Comparison of ENCODE assay signal across 8 cellular contexts in the genomic region with DNA sequence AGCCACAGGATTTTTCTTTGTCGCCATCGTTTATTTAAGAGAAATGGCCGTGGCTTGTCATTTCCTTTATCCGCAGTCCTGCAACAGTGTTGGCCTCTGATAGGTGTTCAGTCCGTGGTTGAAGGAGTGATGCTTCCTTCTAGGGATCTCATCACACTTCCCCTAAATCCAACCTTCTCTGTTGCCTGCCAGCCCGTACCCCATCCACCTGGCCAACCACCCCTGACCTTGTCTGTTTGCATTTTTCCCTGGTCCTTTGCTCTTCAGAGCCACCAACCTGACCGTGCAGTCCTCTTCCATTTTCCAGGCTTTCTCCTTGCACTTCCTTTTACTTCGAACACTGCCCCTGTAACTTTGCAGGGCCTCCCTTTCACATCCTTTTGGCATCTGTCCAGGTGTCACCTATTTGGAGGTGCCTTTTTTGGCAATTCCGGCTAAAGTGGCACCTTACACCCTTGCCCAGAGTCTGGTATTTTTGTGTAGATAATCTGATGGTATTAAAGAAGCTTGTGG. TPM values are rescaled to one million over a fixed set of nuclear protein-coding genes. Genes with fewer than 3 reads are reported as not detected.
A peak's percentile ranks its signal among the peaks of the same experiment; 100 is the strongest.
DNase-seq lines count a peak whose midpoint lies in the region; ATAC-seq and TF ChIP-seq lines count a peak whose summit lies in the region.

No MANE protein-coding gene starts in this region.

- no peak for TF ChIP-seq EP300 in suprapubic skin (IDR thresholded peaks at IDR 0.05)

- H3K4me3 ChIP-seq in KMS-11 (IDR thresholded peaks at IDR 0.05; ENCODE audit: insufficient read depth, low read depth, low read length) (no peak overlapping the region), iPS-15b (ENCODE audit: low read depth, low read length) (peak overlapping the region; percentile 85), suprapubic skin (peak overlapping the region; percentile 74)

- H3K27ac Mint-ChIP-seq in activated T-cell treated with anti-CD3 and anti-CD28 coated beads, Interleukin-2, amount 50 U/mL, for 72 hours: no peak overlapping the region

- H3K4me1 ChIP-seq in KMS-11 (ENCODE audit: low read depth, poor library complexity, severe bottlenecking) (peaks cover 18% of the 10 kb centered on the region), iPS-15b (ENCODE audit: control insufficient read depth, insufficient read depth, low read length) (no peaks in the 10 kb centered on the region), suprapubic skin (peaks cover 24% of the 10 kb centered on the region)

- TF ChIP-seq CTCF in KMS-11 (conservative IDR thresholded peaks at IDR 0.05; ENCODE audit: low read depth, low read length) (no peak), suprapubic skin (IDR thresholded peaks at IDR 0.05) (no peak)

- no peak for TF ChIP-seq POLR2A in suprapubic skin (IDR thresholded peaks at IDR 0.05)

- H3K79me2 ChIP-seq in KMS-11 (ENCODE audit: insufficient read depth, low read depth): peaks cover 52% of the 10 kb centered on the region

- DNase-seq in NCI-H345 (lab: John Stamatoyannopoulos, UW) (peak; percentile 0), NCI-H345 treated with DMSO at 0.1 percent for 48 hours (lab: John Stamatoyannopoulos, UW; ENCODE audit: unreplicated experiment) (no peak), suprapubic skin (ENCODE audit: low spot score in 2 of 2) (no peak), SHP77 (lab: John Stamatoyannopoulos, UW) (no peak)
- DNase-seq in activated T-cell treated with anti-CD3 and anti-CD28 coated beads, Interleukin-2, amount 50 U/mL, for 72 hours: peak; percentile 35 to 42

- H3K4me2 ChIP-seq in KMS-11: peak overlapping the region; percentile 83

- H4K20me1 ChIP-seq in KMS-11 (ENCODE audit: insufficient read depth): no peaks in the 10 kb centered on the region

- H3K9me3 ChIP-seq in iPS-15b (ENCODE audit: control insufficient read depth, insufficient read depth, low read length) (no peaks in the 10 kb centered on the region), suprapubic skin (no peaks in the 10 kb centered on the region)

- H3K27me3 ChIP-seq in KMS-11 (ENCODE audit: insufficient read depth, low read depth) (no peaks in the 10 kb centered on the region), iPS-15b (ENCODE audit: control insufficient read depth, insufficient read depth, low read length) (no peaks in the 10 kb centered on the region), suprapubic skin (no peaks in the 10 kb centered on the region)

- peaks cover 12% of the 10 kb centered on the region; the same call in 1 of the 2 replicates for H3K36me3 ChIP-seq in KMS-11 (ENCODE audit: insufficient read depth)
- H3K36me3 ChIP-seq in iPS-15b (ENCODE audit: control insufficient read depth, insufficient read depth, low read length): peaks cover 17% of the 10 kb centered on the region
- peaks cover 15% of the 10 kb centered on the region for H3K36me3 ChIP-seq in suprapubic skin

- H3K9me3 Mint-ChIP-seq in activated T-cell treated with anti-CD3 and anti-CD28 coated beads, Interleukin-2, amount 50 U/mL, for 72 hours: peaks cover 4 to 6% of the 10 kb centered on the region in 2 donors

- no peak for ATAC-seq in activated T-cell treated with anti-CD3 and anti-CD28 coated beads, Interleukin-2, amount 50 U/mL, for 72 hours (replicated peaks in 1 of 2)
- no peak for ATAC-seq in GM18498 (IDR thresholded peaks at IDR 0.05; ENCODE audit: unreplicated experiment)

- H3K9ac ChIP-seq in KMS-11: peak overlapping the region; percentile 98
- peak overlapping the region; percentile 82 for H3K9ac ChIP-seq in iPS-15b (ENCODE audit: low read depth, low read length)

- no peaks in the 10 kb centered on the region for H3K27me3 Mint-ChIP-seq in activated T-cell treated with anti-CD3 and anti-CD28 coated beads, Interleukin-2, amount 50 U/mL, for 72 hours (ENCODE audit: low read depth)

- peaks cover 36% of the 10 kb centered on the region for H3K4me1 Mint-ChIP-seq in activated T-cell treated with anti-CD3 and anti-CD28 coated beads, Interleukin-2, amount 50 U/mL, for 72 hours (ENCODE audit: low read depth)

- peak overlapping the region; percentile 92 for H3K27ac ChIP-seq in KMS-11
- peak overlapping the region; percentile 97 for H3K27ac ChIP-seq in suprapubic skin

- no peak overlapping the region for H3K4me3 Mint-ChIP-seq in activated T-cell treated with anti-CD3 and anti-CD28 coated beads, Interleukin-2, amount 50 U/mL, for 72 hours

- peak overlapping the region; percentile 93 for H2AFZ ChIP-seq in KMS-11 (ENCODE audit: low read depth)

- H3K36me3 Mint-ChIP-seq in activated T-cell treated with anti-CD3 and anti-CD28 coated beads, Interleukin-2, amount 50 U/mL, for 72 hours (ENCODE audit: insufficient read depth in 2 of 2): peaks cover 33 to 44% of the 10 kb centered on the region in 2 donors

- 1% methylated on average over 9 of the region's 9 CpGs for WGBS in suprapubic skin

RNA-seq across cellular contexts. Expression of gene ZNF460, which starts 0.7 kb away (rescaled TPM):
- total RNA-seq in activated T-cell treated with anti-CD3 and anti-CD28 coated beads, Interleukin-2, amount 50 U/mL, for 72 hours: 100 to 1,000 TPM; 114 to 129 TPM
- total RNA-seq in suprapubic skin: 100 to 1,000 TPM in 1 of 4 donors, 10 to 100 TPM in 3; 75.2 to 101 (median 78.6) TPM

RNA-seq across cellular contexts. Expression of gene ZNF543, which starts 39.3 kb away (rescaled TPM):
- 1 to 10 TPM; 8.4 to 9.0 TPM for total RNA-seq in activated T-cell treated with anti-CD3 and anti-CD28 coated beads, Interleukin-2, amount 50 U/mL, for 72 hours
- 10 to 100 TPM in 3 of 4 donors, 1 to 10 TPM in 1; 9.8 to 15.8 (median 11.6) TPM for total RNA-seq in suprapubic skin

RNA-seq across cellular contexts. Expression of gene ZNF805, which starts 40.5 kb away (rescaled TPM):
- 10 to 100 TPM; 14.4 to 16.2 TPM for total RNA-seq in activated T-cell treated with anti-CD3 and anti-CD28 coated beads, Interleukin-2, amount 50 U/mL, for 72 hours
- total RNA-seq in suprapubic skin: 10 to 100 TPM; 18.0 to 24.6 (median 18.9) TPM

RNA-seq across cellular contexts. Expression of gene AURKC, which starts 50.1 kb away (rescaled TPM):
- total RNA-seq in activated T-cell treated with anti-CD3 and anti-CD28 coated beads, Interleukin-2, amount 50 U/mL, for 72 hours: 1 to 10 TPM; 2.2 to 4.3 TPM
- total RNA-seq in suprapubic skin: 1 to 10 TPM in 3 of 4 donors, not detected in 1; 1.1 to 3.1 (median 2.3) TPM

Comparison
In these comparisons a context has a peak if more than half of its experiments do, and no peak if none do; other contexts are left out.
1. DNase-seq: peak in NCI-H345 (single experiment) and activated T-cell treated with anti-CD3 and anti-CD28 coated beads, Interleukin-2, amount 50 U/mL, for 72 hours (2 of 2); none in NCI-H345 treated with DMSO at 0.1 percent for 48 hours (single experiment), suprapubic skin (0 of 2) and SHP77 (0 of 2).